In the genomic region with DNA sequence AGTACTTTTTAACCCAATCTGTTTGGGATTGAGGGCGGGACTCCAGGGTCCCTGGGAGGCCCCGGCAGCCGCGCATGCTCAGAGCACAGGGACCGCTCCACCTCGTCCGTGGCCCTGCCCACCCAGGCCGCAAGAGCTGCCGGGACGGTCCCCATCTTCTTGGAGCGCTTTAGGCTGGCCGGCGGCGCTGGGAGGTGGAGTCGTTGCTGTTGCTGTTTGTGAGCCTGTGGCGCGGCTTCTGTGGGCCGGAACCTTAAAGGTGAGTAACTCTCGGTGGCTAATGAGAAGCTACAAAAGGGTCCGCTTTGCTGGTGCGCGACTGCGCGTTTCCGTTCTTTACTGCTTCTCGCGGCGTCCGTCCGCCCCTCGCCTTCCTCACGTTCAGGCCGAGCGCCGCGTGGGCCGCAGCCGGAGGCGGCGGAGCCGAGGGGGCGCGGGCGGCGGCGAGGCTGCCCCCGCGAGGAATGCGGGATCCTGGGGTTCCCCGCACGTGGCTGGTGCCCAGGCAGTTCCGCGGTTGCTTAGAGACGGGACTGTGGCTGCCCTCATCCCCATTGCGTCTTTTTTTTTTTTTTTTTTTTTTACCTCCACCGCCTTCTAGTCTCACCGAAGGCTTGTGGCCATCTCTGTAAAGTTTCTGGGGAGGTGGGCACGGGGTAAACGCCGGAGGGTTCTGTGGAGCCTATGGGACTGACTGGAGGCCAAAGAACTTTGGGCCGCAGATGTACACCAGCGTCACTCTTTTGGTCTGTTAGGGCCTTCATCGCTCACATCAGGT, we compare ENCODE assay signal across 8 cellular contexts. TPM values are rescaled to one million over a fixed set of nuclear protein-coding genes. Genes with fewer than 3 reads are reported as not detected.
DNase-seq lines count a peak whose midpoint lies in the region; ATAC-seq and TF ChIP-seq lines count a peak whose summit lies in the region.

A gene (plus strand): TSS at position 154 of the 778 bp plus-strand sequence. CDS start 2,090 bp downstream, outside the sequence.

- H3K4me3 Mint-ChIP-seq in GM23338: peak within 1 kb of the TSS; percentile 92
- peak within 1 kb of the TSS; percentile 92 for H3K4me3 Mint-ChIP-seq in natural killer cell treated with Interleukin-12 subunit alpha and Interleukin-12 subunit beta and Interleukin-15 and Interleukin-18, amount 100 ng/mL, for 72 hours

- peak; percentile 96 for DNase-seq in Daoy (ENCODE audit: low read depth)
- DNase-seq in GM23338 (ENCODE audit: low spot score): peak; percentile 95
- DNase-seq in LHCN-M2 (ENCODE audit: low read depth): peak; percentile 90
- peak; percentile 92 for DNase-seq in activated T-helper 9 cell treated with anti-CD3 and anti-CD28 coated beads, Interleukin-2, amount 50 U/mL, for 16 hours (ENCODE audit: low read depth)
- peak; percentile 90 for DNase-seq in fibroblast of peridontal ligament (ENCODE audit: extremely low read depth)
- peak; percentile 96 for DNase-seq in natural killer cell treated with Interleukin-12 subunit alpha and Interleukin-12 subunit beta and Interleukin-15 and Interleukin-18, amount 100 ng/mL, for 72 hours (ENCODE audit: low spot score)
- peak; percentile 97 for DNase-seq in stimulated activated naive CD8-positive, alpha-beta T cell treated with anti-CD3 and anti-CD28 coated beads, Interleukin-15, Interleukin-2, amounts not matched to agents 100 U/mL and 50 U/mL, for 24 hours

- peak within 1 kb of the TSS; percentile 97 for H3K27ac ChIP-seq in GM23338 (ENCODE audit: low read depth)

- no peaks in the 10 kb centered on the region for H3K27me3 Mint-ChIP-seq in GM23338 (ENCODE audit: insufficient read depth, low read depth, poor library complexity)
- H3K27me3 Mint-ChIP-seq in natural killer cell treated with Interleukin-12 subunit alpha and Interleukin-12 subunit beta and Interleukin-15 and Interleukin-18, amount 100 ng/mL, for 72 hours: peaks cover 0 to 8% of the 10 kb centered on the region in 2 donors

- peaks cover 24% of the 10 kb centered on the region for H3K4me1 Mint-ChIP-seq in GM23338
- peaks cover 8 to 12% of the 10 kb centered on the region in 2 donors for H3K4me1 Mint-ChIP-seq in natural killer cell treated with Interleukin-12 subunit alpha and Interleukin-12 subunit beta and Interleukin-15 and Interleukin-18, amount 100 ng/mL, for 72 hours (ENCODE audit: low read depth in 2 of 2)

- peak within 1 kb of the TSS; percentile 97 for H3K4me3 ChIP-seq in GM23338

- H3F3A ChIP-seq in GM23338 (replicated peaks; ENCODE audit: low read depth): 0 out of 2 replicates have a peak, but pooled peaks cover 3% of the 10 kb centered on the region

- H2AFZ ChIP-seq in GM23338: peak within 1 kb of the TSS; percentile 97

- peaks cover 14% of the 10 kb centered on the region for H3K4me1 ChIP-seq in GM23338 (ENCODE audit: insufficient read depth)

- TF ChIP-seq CTCF in GM23338 (conservative IDR thresholded peaks at IDR 0.05; ENCODE audit: low read depth in 2 of 2): no peak

- H3K27me3 ChIP-seq in GM23338 (ENCODE audit: insufficient read depth): no peaks in the 10 kb centered on the region

- peak within 1 kb of the TSS; percentile 94 for H3K4me2 ChIP-seq in GM23338

- peak; percentile 98 for ATAC-seq in GM23338
- ATAC-seq in natural killer cell treated with Interleukin-12 subunit alpha and Interleukin-12 subunit beta and Interleukin-15 and Interleukin-18, amount 100 ng/mL, for 72 hours: peak; percentile 99
- peak; percentile 99 for ATAC-seq in stimulated activated naive CD8-positive, alpha-beta T cell treated with anti-CD3 and anti-CD28 coated beads, Interleukin-15, Interleukin-2, amounts not matched to agents 100 U/mL and 50 U/mL, for 24 hours

- peak; percentile 95 for TF ChIP-seq POLR2A in Raji (IDR thresholded peaks at IDR 0.05; ENCODE audit: insufficient read depth, low read depth, low read length)

- no peaks in the 10 kb centered on the region for H3K9me2 ChIP-seq in GM23338 (ENCODE audit: insufficient read depth)

- peaks cover 33% of the 10 kb centered on the region; the same call in 2 of the 3 replicates for H3K36me3 Mint-ChIP-seq in GM23338 (ENCODE audit: low read depth)
- H3K36me3 Mint-ChIP-seq in natural killer cell treated with Interleukin-12 subunit alpha and Interleukin-12 subunit beta and Interleukin-15 and Interleukin-18, amount 100 ng/mL, for 72 hours: no peaks in the 10 kb centered on the region

- H4K20me1 ChIP-seq in GM23338 (replicated peaks; ENCODE audit: insufficient read depth): peaks cover 19% of the 10 kb centered on the region

- H3K27ac Mint-ChIP-seq in GM23338: peak within 1 kb of the TSS; percentile 84
- H3K27ac Mint-ChIP-seq in natural killer cell treated with Interleukin-12 subunit alpha and Interleukin-12 subunit beta and Interleukin-15 and Interleukin-18, amount 100 ng/mL, for 72 hours: peak within 1 kb of the TSS; percentile 86 to 87

- peaks cover 51% of the 10 kb centered on the region for H3K79me2 ChIP-seq in GM23338 (replicated peaks; ENCODE audit: insufficient read depth)

- peaks cover 28% of the 10 kb centered on the region; the same call in 1 of the 2 replicates for H3K36me3 ChIP-seq in GM23338 (ENCODE audit: insufficient read depth)

- H3K9me3 Mint-ChIP-seq in GM23338: peaks cover 3% of the 10 kb centered on the region; the same call in 1 of the 3 replicates
- no peaks in the 10 kb centered on the region for H3K9me3 Mint-ChIP-seq in natural killer cell treated with Interleukin-12 subunit alpha and Interleukin-12 subunit beta and Interleukin-15 and Interleukin-18, amount 100 ng/mL, for 72 hours

TF ChIP-seq in GM23338, 12 proteins besides CTCF, POLR2A, EP300 and RAD21 (continues in another document):
- TF ChIP-seq, protein P1, sequence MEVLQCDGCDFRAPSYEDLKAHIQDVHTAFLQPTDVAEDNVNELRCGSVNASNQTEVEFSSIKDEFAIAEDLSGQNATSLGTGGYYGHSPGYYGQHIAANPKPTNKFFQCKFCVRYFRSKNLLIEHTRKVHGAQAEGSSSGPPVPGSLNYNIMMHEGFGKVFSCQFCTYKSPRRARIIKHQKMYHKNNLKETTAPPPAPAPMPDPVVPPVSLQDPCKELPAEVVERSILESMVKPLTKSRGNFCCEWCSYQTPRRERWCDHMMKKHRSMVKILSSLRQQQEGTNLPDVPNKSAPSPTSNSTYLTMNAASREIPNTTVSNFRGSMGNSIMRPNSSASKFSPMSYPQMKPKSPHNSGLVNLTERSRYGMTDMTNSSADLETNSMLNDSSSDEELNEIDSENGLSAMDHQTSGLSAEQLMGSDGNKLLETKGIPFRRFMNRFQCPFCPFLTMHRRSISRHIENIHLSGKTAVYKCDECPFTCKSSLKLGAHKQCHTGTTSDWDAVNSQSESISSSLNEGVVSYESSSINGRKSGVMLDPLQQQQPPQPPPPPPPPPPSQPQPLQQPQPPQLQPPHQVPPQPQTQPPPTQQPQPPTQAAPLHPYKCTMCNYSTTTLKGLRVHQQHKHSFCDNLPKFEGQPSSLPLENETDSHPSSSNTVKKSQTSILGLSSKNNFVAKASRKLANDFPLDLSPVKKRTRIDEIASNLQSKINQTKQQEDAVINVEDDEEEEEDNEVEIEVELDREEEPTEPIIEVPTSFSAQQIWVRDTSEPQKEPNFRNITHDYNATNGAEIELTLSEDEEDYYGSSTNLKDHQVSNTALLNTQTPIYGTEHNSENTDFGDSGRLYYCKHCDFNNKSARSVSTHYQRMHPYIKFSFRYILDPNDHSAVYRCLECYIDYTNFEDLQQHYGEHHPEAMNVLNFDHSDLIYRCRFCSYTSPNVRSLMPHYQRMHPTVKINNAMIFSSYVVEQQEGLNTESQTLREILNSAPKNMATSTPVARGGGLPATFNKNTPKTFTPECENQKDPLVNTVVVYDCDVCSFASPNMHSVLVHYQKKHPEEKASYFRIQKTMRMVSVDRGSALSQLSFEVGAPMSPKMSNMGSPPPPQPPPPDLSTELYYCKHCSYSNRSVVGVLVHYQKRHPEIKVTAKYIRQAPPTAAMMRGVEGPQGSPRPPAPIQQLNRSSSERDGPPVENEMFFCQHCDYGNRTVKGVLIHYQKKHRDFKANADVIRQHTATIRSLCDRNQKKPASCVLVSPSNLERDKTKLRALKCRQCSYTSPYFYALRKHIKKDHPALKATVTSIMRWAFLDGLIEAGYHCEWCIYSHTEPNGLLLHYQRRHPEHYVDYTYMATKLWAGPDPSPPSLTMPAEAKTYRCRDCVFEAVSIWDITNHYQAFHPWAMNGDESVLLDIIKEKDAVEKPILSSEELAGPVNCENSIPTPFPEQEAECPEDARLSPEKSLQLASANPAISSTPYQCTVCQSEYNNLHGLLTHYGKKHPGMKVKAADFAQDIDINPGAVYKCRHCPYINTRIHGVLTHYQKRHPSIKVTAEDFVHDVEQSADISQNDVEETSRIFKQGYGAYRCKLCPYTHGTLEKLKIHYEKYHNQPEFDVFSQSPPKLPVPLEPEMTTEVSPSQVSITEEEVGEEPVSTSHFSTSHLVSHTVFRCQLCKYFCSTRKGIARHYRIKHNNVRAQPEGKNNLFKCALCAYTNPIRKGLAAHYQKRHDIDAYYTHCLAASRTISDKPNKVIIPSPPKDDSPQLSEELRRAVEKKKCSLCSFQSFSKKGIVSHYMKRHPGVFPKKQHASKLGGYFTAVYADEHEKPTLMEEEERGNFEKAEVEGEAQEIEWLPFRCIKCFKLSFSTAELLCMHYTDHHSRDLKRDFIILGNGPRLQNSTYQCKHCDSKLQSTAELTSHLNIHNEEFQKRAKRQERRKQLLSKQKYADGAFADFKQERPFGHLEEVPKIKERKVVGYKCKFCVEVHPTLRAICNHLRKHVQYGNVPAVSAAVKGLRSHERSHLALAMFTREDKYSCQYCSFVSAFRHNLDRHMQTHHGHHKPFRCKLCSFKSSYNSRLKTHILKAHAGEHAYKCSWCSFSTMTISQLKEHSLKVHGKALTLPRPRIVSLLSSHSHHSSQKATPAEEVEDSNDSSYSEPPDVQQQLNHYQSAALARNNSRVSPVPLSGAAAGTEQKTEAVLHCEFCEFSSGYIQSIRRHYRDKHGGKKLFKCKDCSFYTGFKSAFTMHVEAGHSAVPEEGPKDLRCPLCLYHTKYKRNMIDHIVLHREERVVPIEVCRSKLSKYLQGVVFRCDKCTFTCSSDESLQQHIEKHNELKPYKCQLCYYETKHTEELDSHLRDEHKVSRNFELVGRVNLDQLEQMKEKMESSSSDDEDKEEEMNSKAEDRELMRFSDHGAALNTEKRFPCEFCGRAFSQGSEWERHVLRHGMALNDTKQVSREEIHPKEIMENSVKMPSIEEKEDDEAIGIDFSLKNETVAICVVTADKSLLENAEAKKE (CRISPR knock-in tag; IDR thresholded peaks at IDR 0.05): no peak

RNA-seq across cellular contexts. Expression of the gene that starts here (rescaled TPM):
- total RNA-seq in Daoy (2014; rRNA removed; shearing (Covaris generic)): 172 and 179 TPM in 2 replicates
- 180 and 246 TPM in 2 replicates for total RNA-seq in GM23338 (2014; rRNA removed; shearing (Covaris generic))
- polyA plus RNA-seq in GM23338 (2016; fragmentation: Nextera tagmentation; extraction: Ambion mirVana): 862 and 1,104 TPM in 2 replicates
- 151 and 157 TPM in 2 replicates for total RNA-seq in LHCN-M2 (2014; rRNA removed)
- polyA plus RNA-seq in LHCN-M2 (2012): 129 TPM
- 100 to 1,000 TPM in 1 of 2 donors, 10 to 100 TPM in 1; 66.8 to 105 TPM for total RNA-seq in natural killer cell treated with Interleukin-12 subunit alpha and Interleukin-12 subunit beta and Interleukin-15 and Interleukin-18, amount 100 ng/mL, for 72 hours

Comparison
In these comparisons a context has a peak if more than half of its experiments do, and no peak if none do; other contexts are left out.
1. Peak in every context shown above with its lines: DNase-seq, ATAC-seq, H3K4me3 ChIP-seq and H3K27ac ChIP-seq.